In genomic region chr1:151760597-151761385, GRCh38 we compare ENCODE assay signal across 19 cellular contexts. TPM values are rescaled to one million over a fixed set of nuclear protein-coding genes. Genes with fewer than 3 reads are reported as not detected.
DNase-seq lines count a peak whose midpoint lies in the region; ATAC-seq and TF ChIP-seq lines count a peak whose summit lies in the region.
"Had no signal": no experiment of that assay in that cellular context is flagged by ENCODE, and none has a peak within 500 bp of the region (broad histone marks: within the 10 kb centered on the region; RNA-seq: fewer than 3 reads in every experiment).

No MANE protein-coding gene starts in this region.

- POLR2A ChIA-PET in activated B cell treated with CpG ODN at 0.5 μM for 24 hours (lab: Charles Lee) = interaction anchor here (0.6 kb wide), 2 partner anchors 30 to 102 kb away, joined by 3 to 8 read pairs; no protein-coding TSS in a partner anchor

- ATAC-seq in stimulated activated naive CD8-positive, alpha-beta T cell treated with anti-CD3 and anti-CD28 coated beads, Interleukin-15, amount 100 ng/mL, for 72 hours = no peak
- ATAC-seq in activated B cell treated with CpG ODN at 0.5 μM for 24 hours (ENCODE audit: low read depth) (no peak), GM18868 (IDR thresholded peaks at IDR 0.05; ENCODE audit: unreplicated experiment) (no peak)
- ATAC-seq: Right ventricle myocardium inferior had no signal

- no peaks in the 10 kb centered on the region for H3K27me3 Mint-ChIP-seq in stimulated activated naive CD8-positive, alpha-beta T cell treated with anti-CD3 and anti-CD28 coated beads, Interleukin-15, Interleukin-2, amounts not matched to agents 100 ng/mL and 50 ng/mL, for 24 hours
- no peaks in the 10 kb centered on the region for H3K27me3 Mint-ChIP-seq in stimulated activated naive CD8-positive, alpha-beta T cell treated with anti-CD3 and anti-CD28 coated beads, Interleukin-15, amount 100 ng/mL, for 72 hours
- H3K27me3 Mint-ChIP-seq in activated B cell treated with CpG ODN at 0.5 μM for 24 hours (no peaks in the 10 kb centered on the region), immature natural killer cell (ENCODE audit: low read depth in 3 of 3) (peaks cover 0 to 6% (median 0%) of the 10 kb centered on the region in 3 donors)

- H3K4me3 Mint-ChIP-seq in stimulated activated naive CD8-positive, alpha-beta T cell treated with anti-CD3 and anti-CD28 coated beads, Interleukin-15, Interleukin-2, amounts not matched to agents 100 ng/mL and 50 ng/mL, for 24 hours = no peak overlapping the region
- no peak overlapping the region for H3K4me3 Mint-ChIP-seq in stimulated activated naive CD8-positive, alpha-beta T cell treated with anti-CD3 and anti-CD28 coated beads, Interleukin-15, amount 100 ng/mL, for 72 hours
- peak overlapping the region; percentile 32 for H3K4me3 Mint-ChIP-seq in activated B cell treated with CpG ODN at 0.5 μM for 24 hours
- peak overlapping the region; percentile 10 to 47 (median 38) for H3K4me3 Mint-ChIP-seq in immature natural killer cell

- H3K9me3 Mint-ChIP-seq in stimulated activated naive CD8-positive, alpha-beta T cell treated with anti-CD3 and anti-CD28 coated beads, Interleukin-15, Interleukin-2, amounts not matched to agents 100 ng/mL and 50 ng/mL, for 24 hours = no peaks in the 10 kb centered on the region
- no peaks in the 10 kb centered on the region for H3K9me3 Mint-ChIP-seq in stimulated activated naive CD8-positive, alpha-beta T cell treated with anti-CD3 and anti-CD28 coated beads, Interleukin-15, amount 100 ng/mL, for 72 hours
- no peaks in the 10 kb centered on the region for H3K9me3 Mint-ChIP-seq in activated B cell treated with CpG ODN at 0.5 μM for 24 hours
- no peaks in the 10 kb centered on the region for H3K9me3 Mint-ChIP-seq in immature natural killer cell

- intact Hi-C loops in activated B cell treated with CpG ODN at 0.5 μM for 24 hours (cut with micrococcal nuclease) = loop anchor here (5.0 kb wide), 1 partner anchor 303 kb away; the partner anchor contains the start of gene POGZ
- intact Hi-C loops in posterior cingulate gyrus (cut with DNase I) = loop anchor here (10.0 kb wide), 1 partner anchor 74 kb away; the partner anchor contains the start of genes C2CD4D and RORC

- H3K4me1 Mint-ChIP-seq in stimulated activated naive CD8-positive, alpha-beta T cell treated with anti-CD3 and anti-CD28 coated beads, Interleukin-15, Interleukin-2, amounts not matched to agents 100 ng/mL and 50 ng/mL, for 24 hours (ENCODE audit: low read depth) = peaks cover 43% of the 10 kb centered on the region
- peaks cover 46% of the 10 kb centered on the region for H3K4me1 Mint-ChIP-seq in stimulated activated naive CD8-positive, alpha-beta T cell treated with anti-CD3 and anti-CD28 coated beads, Interleukin-15, amount 100 ng/mL, for 72 hours
- H3K4me1 Mint-ChIP-seq in activated B cell treated with CpG ODN at 0.5 μM for 24 hours (peaks cover 20% of the 10 kb centered on the region), immature natural killer cell (peaks cover 39 to 53% of the 10 kb centered on the region in 2 donors)

- peak overlapping the region; percentile 63 for H3K27ac Mint-ChIP-seq in stimulated activated naive CD8-positive, alpha-beta T cell treated with anti-CD3 and anti-CD28 coated beads, Interleukin-15, Interleukin-2, amounts not matched to agents 100 ng/mL and 50 ng/mL, for 24 hours
- no peak overlapping the region for H3K27ac Mint-ChIP-seq in stimulated activated naive CD8-positive, alpha-beta T cell treated with anti-CD3 and anti-CD28 coated beads, Interleukin-15, amount 100 ng/mL, for 72 hours
- H3K27ac Mint-ChIP-seq in activated B cell treated with CpG ODN at 0.5 μM for 24 hours (no peak overlapping the region), immature natural killer cell (peak overlapping the region in 4 of 6 donors; percentile 57 to 75 (median 68))

- no peak for DNase-seq in stimulated activated naive CD8-positive, alpha-beta T cell treated with anti-CD3 and anti-CD28 coated beads, Interleukin-15, amount 100 ng/mL, for 72 hours
- DNase-seq in activated B cell treated with CpG ODN at 0.5 μM for 24 hours (no peak), immature natural killer cell (no peak), posterior cingulate gyrus (no peak), CD1c-positive myeloid dendritic cell (ENCODE audit: extremely low spot score) (no peak)
- DNase-seq: anterior cingulate cortex; GF-D8; hippocampal formation; kidney glomerular epithelial cell; midbrain; NCI-H1694; NCI-H446 treated with DMSO at 0.1 percent for 48 hours; ovary; stimulated activated CD4-positive, alpha-beta T cell treated with anti-CD3 and anti-CD28 coated beads, Interleukin-2, amount 100 ng/mL, for 48 hours had no signal

- H3K36me3 Mint-ChIP-seq in stimulated activated naive CD8-positive, alpha-beta T cell treated with anti-CD3 and anti-CD28 coated beads, Interleukin-15, Interleukin-2, amounts not matched to agents 100 ng/mL and 50 ng/mL, for 24 hours (ENCODE audit: low read depth) = peaks cover 43% of the 10 kb centered on the region
- peaks cover 62% of the 10 kb centered on the region for H3K36me3 Mint-ChIP-seq in activated B cell treated with CpG ODN at 0.5 μM for 24 hours (ENCODE audit: low read depth)
- peaks cover 12 to 22% (median 16%) of the 10 kb centered on the region in 3 donors for H3K36me3 Mint-ChIP-seq in immature natural killer cell

- CTCF ChIA-PET in activated B cell treated with CpG ODN at 0.5 μM for 24 hours (lab: Charles Lee) = interaction anchor here (1.6 kb wide), 1 partner anchor 76 kb away, joined by 4 read pairs; no protein-coding TSS in a partner anchor

- no peak for TF ChIP-seq CTCF in activated B cell treated with CpG ODN at 0.5 μM for 24 hours (IDR thresholded peaks at IDR 0.05)

RNA-seq across cellular contexts. Expression of gene MRPL9, which starts 2.5 kb away (rescaled TPM):
- total RNA-seq in activated B cell treated with CpG ODN at 0.5 μM for 24 hours = 96.2 and 105 TPM in 2 replicates
- 100 to 1,000 TPM; 120 to 128 (median 128) TPM for polyA plus RNA-seq in immature natural killer cell

RNA-seq across cellular contexts. Expression of gene TDRKH, which starts 29.5 kb away (rescaled TPM):
- total RNA-seq in activated B cell treated with CpG ODN at 0.5 μM for 24 hours = 15.1 and 15.6 TPM in 2 replicates
- 10 to 100 TPM; 12.0 to 16.1 (median 16.0) TPM for polyA plus RNA-seq in immature natural killer cell

RNA-seq across cellular contexts. Expression of gene RIIAD1, which starts 39.5 kb away (rescaled TPM):
- total RNA-seq in activated B cell treated with CpG ODN at 0.5 μM for 24 hours = not detected in 2 replicates
- not detected for polyA plus RNA-seq in immature natural killer cell
- total RNA-seq: suprapubic skin; T-helper 1 cell treated with Interleukin-12 subunit alpha and Interleukin-12 subunit beta and Interleukin-4 antibody, amounts not matched to agents 30 ng/mL and 1 ng/mL, for 36 hours had no signal
- polyA plus RNA-seq: ovary had no signal

RNA-seq across cellular contexts. Expression of gene CELF3, which starts 44.2 kb away (rescaled TPM):
- not detected in 2 replicates for total RNA-seq in activated B cell treated with CpG ODN at 0.5 μM for 24 hours
- not detected for polyA plus RNA-seq in immature natural killer cell
- total RNA-seq: Right ventricle myocardium inferior; suprapubic skin; T-helper 1 cell treated with Interleukin-12 subunit alpha and Interleukin-12 subunit beta and Interleukin-4 antibody, amounts not matched to agents 30 ng/mL and 1 ng/mL, for 36 hours had no signal
- polyA plus RNA-seq: ovary had no signal

RNA-seq across cellular contexts. Expression of gene LINGO4, which starts 44.4 kb away (rescaled TPM):
- not detected in 2 replicates for total RNA-seq in activated B cell treated with CpG ODN at 0.5 μM for 24 hours
- polyA plus RNA-seq in immature natural killer cell = 1 to 10 TPM in 1 of 3 donors, not detected in 2; 1.3 TPM
- polyA plus RNA-seq: ovary had no signal

Comparison
In these comparisons a context has a peak if more than half of its experiments do, and no peak if none do; other contexts are left out.
1. H3K27ac Mint-ChIP-seq: peak in stimulated activated naive CD8-positive, alpha-beta T cell treated with anti-CD3 and anti-CD28 coated beads, Interleukin-15, Interleukin-2, amounts not matched to agents 100 ng/mL and 50 ng/mL, for 24 hours (single experiment) and immature natural killer cell (4 of 6); none in stimulated activated naive CD8-positive, alpha-beta T cell treated with anti-CD3 and anti-CD28 coated beads, Interleukin-15, amount 100 ng/mL, for 72 hours (0 of 2) and activated B cell treated with CpG ODN at 0.5 μM for 24 hours (single experiment).
2. H3K4me3 Mint-ChIP-seq: peak in activated B cell treated with CpG ODN at 0.5 μM for 24 hours (single experiment) and immature natural killer cell (5 of 5); none in stimulated activated naive CD8-positive, alpha-beta T cell treated with anti-CD3 and anti-CD28 coated beads, Interleukin-15, Interleukin-2, amounts not matched to agents 100 ng/mL and 50 ng/mL, for 24 hours (single experiment) and stimulated activated naive CD8-positive, alpha-beta T cell treated with anti-CD3 and anti-CD28 coated beads, Interleukin-15, amount 100 ng/mL, for 72 hours (0 of 2).